In genomic region chr1:22014575-22015206, GRCh38 we compare ENCODE assay signal across 6 cellular contexts. TPM values are rescaled to one million over a fixed set of nuclear protein-coding genes. Genes with fewer than 3 reads are reported as not detected.
"Had no signal": no experiment of that assay in that cellular context is flagged by ENCODE, and none has a peak within 500 bp of the region (broad histone marks: within the 10 kb centered on the region; RNA-seq: fewer than 3 reads in every experiment).

No MANE protein-coding gene starts in this region.

RNA-seq across cellular contexts. Expression of gene CELA3A, which starts 13.2 kb away (rescaled TPM):
- total RNA-seq: HepG2, HT-29, HT1080, IMR-90 had no signal
- polyA plus RNA-seq: IgD-negative memory B cell, IMR-90, K562 had no signal

RNA-seq across cellular contexts. Expression of gene CELA3B, which starts 37.9 kb away (rescaled TPM):
- total RNA-seq: HepG2, HT1080, IMR-90 had no signal
- polyA plus RNA-seq: IgD-negative memory B cell, IMR-90, K562 had no signal
